In genomic region chr20:20368414-20369352, GRCh38 we compare ENCODE assay signal across 10 cellular contexts. TPM values are rescaled to one million over a fixed set of nuclear protein-coding genes. Genes with fewer than 3 reads are reported as not detected.
DNase-seq lines count a peak whose midpoint lies in the region; ATAC-seq and TF ChIP-seq lines count a peak whose summit lies in the region.
"Had no signal": no experiment of that assay in that cellular context is flagged by ENCODE, and none has a peak within 500 bp of the region (broad histone marks: within the 10 kb centered on the region; RNA-seq: fewer than 3 reads in every experiment).

No MANE protein-coding gene starts in this region.

- H3K27me3 Mint-ChIP-seq in activated CD8-positive, alpha-beta T cell treated with anti-CD3 and anti-CD28 coated beads for 36 hours = peaks cover 66% of the 10 kb centered on the region
- H3K27me3 Mint-ChIP-seq in CD8-positive, alpha-beta T cell (ENCODE audit: low read depth) = peaks cover 55% of the 10 kb centered on the region

- H3K36me3 ChIP-seq in cardiac muscle cell = no peaks in the 10 kb centered on the region
- H3K36me3 ChIP-seq in CD8-positive, alpha-beta T cell (ENCODE audit: insufficient read depth, low read length) = no peaks in the 10 kb centered on the region

- peaks cover 100% of the 10 kb centered on the region for H3K27me3 ChIP-seq in cardiac muscle cell
- H3K27me3 ChIP-seq in CD8-positive, alpha-beta T cell (ENCODE audit: insufficient read depth, low read length) = peaks cover 8% of the 10 kb centered on the region

- no peaks in the 10 kb centered on the region for H3K9me3 ChIP-seq in cardiac muscle cell (ENCODE audit: low read depth)
- no peaks in the 10 kb centered on the region for H3K9me3 ChIP-seq in CD8-positive, alpha-beta T cell (ENCODE audit: low read length)

- H3K9me3 Mint-ChIP-seq in activated CD8-positive, alpha-beta T cell treated with anti-CD3 and anti-CD28 coated beads for 36 hours = no peaks in the 10 kb centered on the region
- H3K9me3 Mint-ChIP-seq in CD8-positive, alpha-beta T cell = no peaks in the 10 kb centered on the region

- H3K27ac ChIP-seq in cardiac muscle cell = no peak overlapping the region
- no peak overlapping the region for H3K27ac ChIP-seq in CD8-positive, alpha-beta T cell (ENCODE audit: low read depth, low read length)

- intact Hi-C loops in left ventricle myocardium superior (cut with micrococcal nuclease) = no loop called here
- intact Hi-C loops in activated CD8-positive, alpha-beta T cell treated with anti-CD3 and anti-CD28 coated beads for 36 hours (cut with micrococcal nuclease) = loop anchor here (10.0 kb wide), 1 partner anchor 126 kb away; no protein-coding TSS in a partner anchor
- intact Hi-C loops in CD8-positive, alpha-beta T cell (cut with DNase I, micrococcal nuclease) = no loop called here

- DNase-seq in cardiac muscle cell (ENCODE audit: low read depth in 1 of 2, low spot score in 1 of 2) (peak in 1 of 2 donors; percentile 35), left ventricle myocardium superior (no peak), iPS-NIHi11 (ENCODE audit: low spot score) (peak; percentile 45), hepatic stellate cell (ENCODE audit: low spot score) (no peak), NOMO-1 treated with DMSO at 0.1 percent for 48 hours (lab: John Stamatoyannopoulos, UW; ENCODE audit: unreplicated experiment) (no peak)
- DNase-seq in activated CD8-positive, alpha-beta T cell treated with anti-CD3 and anti-CD28 coated beads for 36 hours = peak; percentile 12
- DNase-seq in CD8-positive, alpha-beta T cell = no peak
- DNase-seq: activated naive CD4-positive, alpha-beta T cell had no signal

- no peak overlapping the region for H3K4me3 Mint-ChIP-seq in activated CD8-positive, alpha-beta T cell treated with anti-CD3 and anti-CD28 coated beads for 36 hours
- H3K4me3 Mint-ChIP-seq in CD8-positive, alpha-beta T cell = no peak overlapping the region

- ATAC-seq in left ventricle myocardium superior (no peak), HG02884 (IDR thresholded peaks at IDR 0.05; ENCODE audit: unreplicated experiment) (no peak)
- ATAC-seq in activated CD8-positive, alpha-beta T cell treated with anti-CD3 and anti-CD28 coated beads for 36 hours = peak; percentile 38
- ATAC-seq in CD8-positive, alpha-beta T cell = no peak

- CTCF ChIA-PET in activated CD8-positive, alpha-beta T cell treated with anti-CD3 and anti-CD28 coated beads for 36 hours (lab: Charles Lee) = interaction anchor here (0.9 kb wide), 1 partner anchor 47 kb away, joined by 3 read pairs; no protein-coding TSS in a partner anchor
- CTCF ChIA-PET in CD8-positive, alpha-beta T cell (lab: Charles Lee) = no interaction called here

- no peaks in the 10 kb centered on the region for H3K36me3 Mint-ChIP-seq in activated CD8-positive, alpha-beta T cell treated with anti-CD3 and anti-CD28 coated beads for 36 hours (ENCODE audit: low read depth)
- no peaks in the 10 kb centered on the region for H3K36me3 Mint-ChIP-seq in CD8-positive, alpha-beta T cell

- H3K27ac Mint-ChIP-seq in activated CD8-positive, alpha-beta T cell treated with anti-CD3 and anti-CD28 coated beads for 36 hours = no peak overlapping the region
- H3K27ac Mint-ChIP-seq in CD8-positive, alpha-beta T cell = no peak overlapping the region

- H3K4me1 ChIP-seq in cardiac muscle cell (ENCODE audit: low read depth) = no peaks in the 10 kb centered on the region
- H3K4me1 ChIP-seq in CD8-positive, alpha-beta T cell (ENCODE audit: insufficient read depth, low read length) = no peaks in the 10 kb centered on the region

- H3K4me3 ChIP-seq in cardiac muscle cell = peak overlapping the region; percentile 30
- H3K4me3 ChIP-seq in CD8-positive, alpha-beta T cell (ENCODE audit: low read depth, low read length) = no peak overlapping the region

- H3K4me1 Mint-ChIP-seq in activated CD8-positive, alpha-beta T cell treated with anti-CD3 and anti-CD28 coated beads for 36 hours (ENCODE audit: low read depth) = peaks cover 16% of the 10 kb centered on the region
- peaks cover 18% of the 10 kb centered on the region for H3K4me1 Mint-ChIP-seq in CD8-positive, alpha-beta T cell (ENCODE audit: low read depth)

- TF ChIP-seq CTCF in cardiac muscle cell (IDR thresholded peaks at IDR 0.05; ENCODE audit: low read depth, low read length) = no peak
- TF ChIP-seq CTCF in activated CD8-positive, alpha-beta T cell treated with anti-CD3 and anti-CD28 coated beads for 36 hours (IDR thresholded peaks at IDR 0.05) = no peak
- TF ChIP-seq CTCF in CD8-positive, alpha-beta T cell (IDR thresholded peaks at IDR 0.05) = no peak

- POLR2A ChIA-PET in activated CD8-positive, alpha-beta T cell treated with anti-CD3 and anti-CD28 coated beads for 36 hours (lab: Charles Lee) = interaction anchor here (1.1 kb wide), 1 partner anchor 9 kb away, joined by 3 read pairs; no protein-coding TSS in a partner anchor
- POLR2A ChIA-PET in CD8-positive, alpha-beta T cell (lab: Charles Lee) = no interaction called here

RNA-seq across cellular contexts. Expression of gene INSM1, which starts 0.8 kb away (rescaled TPM):
- total RNA-seq in cardiac muscle cell = not detected in 2 replicates
- polyA plus RNA-seq in cardiac muscle cell = not detected in 2 replicates
- total RNA-seq in left ventricle myocardium superior = not detected
- total RNA-seq in activated CD8-positive, alpha-beta T cell treated with anti-CD3 and anti-CD28 coated beads for 36 hours = under 1 TPM; 0.76 to 0.99 TPM
- not detected for total RNA-seq in CD8-positive, alpha-beta T cell
- total RNA-seq: LHCN-M2 had no signal

Comparison
In these comparisons a context has a peak if more than half of its experiments do, and no peak if none do; other contexts are left out.
1. DNase-seq: peak in activated CD8-positive, alpha-beta T cell treated with anti-CD3 and anti-CD28 coated beads for 36 hours (single experiment) and iPS-NIHi11 (single experiment); none in left ventricle myocardium superior (single experiment), hepatic stellate cell (single experiment), NOMO-1 treated with DMSO at 0.1 percent for 48 hours (single experiment) and CD8-positive, alpha-beta T cell (0 of 7).